Comparison of ENCODE assay signal across 16 cellular contexts in the genomic region with DNA sequence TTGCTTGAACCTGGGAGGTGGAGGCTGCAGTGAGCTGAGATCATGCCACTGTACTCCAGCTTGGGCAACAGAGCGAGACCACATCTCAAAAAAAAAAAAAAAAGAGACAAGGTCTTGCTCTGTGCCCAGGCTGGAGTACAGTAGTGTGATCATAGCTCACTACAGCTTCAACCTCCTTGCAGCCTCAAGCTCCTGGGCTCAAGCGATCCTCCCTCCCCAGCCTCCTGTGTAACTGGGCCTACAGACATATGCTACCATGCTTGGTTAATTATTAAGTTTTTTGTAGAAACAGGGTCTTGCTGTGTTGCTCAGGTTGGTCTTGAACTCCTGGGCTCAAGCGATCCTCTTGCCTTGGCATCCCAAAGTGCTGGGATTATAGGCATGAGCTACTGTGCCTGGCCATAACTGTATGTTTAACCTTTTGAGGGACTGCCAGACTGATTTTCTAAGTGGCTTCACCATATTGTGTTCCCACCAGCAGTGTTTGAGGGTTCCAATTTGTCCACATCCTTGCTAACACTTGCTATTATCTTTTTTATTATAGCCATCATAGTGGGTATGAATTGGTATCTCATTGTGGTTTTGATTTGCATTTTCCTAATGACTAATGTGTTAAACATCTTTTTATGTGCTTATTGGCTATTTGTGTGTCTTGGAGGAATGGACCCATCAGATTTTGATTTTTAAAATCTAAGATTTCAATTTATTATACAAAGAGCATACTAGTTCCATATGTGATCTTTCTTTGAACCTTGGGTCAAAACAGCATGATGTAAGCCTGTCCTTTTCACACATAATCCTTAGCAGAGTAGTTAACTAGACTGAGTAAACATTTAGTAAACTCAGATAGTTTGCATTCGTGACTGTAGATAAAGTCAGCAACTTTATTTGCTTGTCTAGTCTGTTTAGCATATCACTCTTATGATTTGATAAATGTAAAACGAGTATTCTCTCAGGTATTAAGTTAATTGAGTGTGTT.
DNase-seq lines count a peak whose midpoint lies in the region; ATAC-seq and TF ChIP-seq lines count a peak whose summit lies in the region.
"Had no signal": no experiment of that assay in that cellular context is flagged by ENCODE, and none has a peak within 500 bp of the region (broad histone marks: within the 10 kb centered on the region; RNA-seq: fewer than 3 reads in every experiment).

No MANE protein-coding gene starts in this region.

- DNase-seq in AG09319 (ENCODE audit: extremely low read depth, low read depth) (peak; percentile 49), kidney tubule cell (ENCODE audit: low spot score) (peak; percentile 32), NCI-H748 treated with DMSO at 0.1 percent for 48 hours (lab: John Stamatoyannopoulos, UW) (no peak)
- DNase-seq in activated CD4-positive, CD25-positive, alpha-beta regulatory T cell treated with anti-CD3 and anti-CD28 coated beads, Interleukin-2, amount 50 U/mL, for 72 hours = no peak
- DNase-seq in stimulated activated CD4-positive, alpha-beta T cell treated with anti-CD3 and anti-CD28 coated beads, Interleukin-4, amount 100 ng/mL, for 24 hours = no peak
- DNase-seq: AML-193, left ventricle myocardium inferior, naive B cell, NCI-H2081, T-cell had no signal

- H3K4me1 ChIP-seq in HEK293 (ENCODE audit: control insufficient read depth, insufficient read depth, low read length) = peaks cover 9% of the 10 kb centered on the region
- H3K4me1 ChIP-seq: left ventricle myocardium inferior, vagina had no signal

- POLR2A ChIA-PET in HEK293 (lab: Yijun Ruan, JAX) = interaction anchor here (0.7 kb wide), 1 partner anchor 375 kb away, joined by 6 read pairs; no protein-coding TSS in a partner anchor

- no peak for ATAC-seq in GM18858 (IDR thresholded peaks at IDR 0.05; ENCODE audit: unreplicated experiment)
- ATAC-seq: T-cell had no signal

- CTCF ChIA-PET in HEK293 (lab: Yijun Ruan, JAX) = interaction anchor here (0.9 to 1.2 kb wide), 3 partner anchors 8 to 110 kb away, joined by 3 to 4 read pairs (median 4); no protein-coding TSS in a partner anchor

- H3K27ac ChIP-seq in HEK293 (ENCODE audit: extremely low read depth, low read depth, low read length) (peak overlapping the region; percentile 17; the same call in 1 of the 2 replicates), VCaP (peak overlapping the region; percentile 87)
- H3K27ac ChIP-seq: left ventricle myocardium inferior, vagina had no signal

- peaks cover 59 to 67% of the 10 kb centered on the region in 2 experiments for H3K36me3 ChIP-seq in HEK293 (ENCODE audit: control insufficient read depth in 2 of 2, insufficient read depth in 1 of 2, low read length in 2 of 2)
- H3K36me3 ChIP-seq: prostate gland had no signal

- H3K9me3 ChIP-seq in HEK293 (ENCODE audit: control insufficient read depth, insufficient read depth, low read depth, low read length) = no peaks in the 10 kb centered on the region
- H3K9me3 ChIP-seq: esophagus muscularis mucosa, left ventricle myocardium inferior, prostate gland, vagina had no signal

- H3K4me3 ChIP-seq in HEK293 (ENCODE audit: low read depth, low read length) = no peak overlapping the region
- H3K4me3 ChIP-seq: esophagus muscularis mucosa, left ventricle myocardium inferior, prostate gland, vagina had no signal

- no peak for TF ChIP-seq CTCF in AG09319 (IDR thresholded peaks at IDR 0.05; ENCODE audit: low read depth, low read length)
- TF ChIP-seq CTCF in HEK293 (tag by site-specific recombination; IDR thresholded peaks at IDR 0.05) = no peak
- TF ChIP-seq CTCF in VCaP (conservative IDR thresholded peaks at IDR 0.05) = no peak

TF ChIP-seq in HEK293, 187 proteins besides CTCF, POLR2A, EP300 and RAD21:
- TF ChIP-seq KLF1 (tag by site-specific recombination; IDR thresholded peaks at IDR 0.05) (no peak), ZNF274 (IDR thresholded peaks at IDR 0.05; ENCODE audit: low read length) (no peak), ZNF274 (tag by site-specific recombination; IDR thresholded peaks at IDR 0.05; ENCODE audit: borderline replicate concordance) (no peak), ZNF24 (tag by site-specific recombination; IDR thresholded peaks at IDR 0.05) (0 out of 2 replicates have a peak, but pooled peaks have one; percentile 18), ZNF629 (tag by site-specific recombination; IDR thresholded peaks at IDR 0.05) (peak; percentile 49; the same call in 1 of the 2 replicates), FEZF1 (tag by site-specific recombination; IDR thresholded peaks at IDR 0.05) (peak; percentile 38; the same call in 1 of the 2 replicates), ZNF843 (tag by site-specific recombination; IDR thresholded peaks at IDR 0.05) (0 out of 2 replicates have a peak, but pooled peaks have one; percentile 33), ZNF10 (tag by site-specific recombination; IDR thresholded peaks at IDR 0.05) (0 out of 2 replicates have a peak, but pooled peaks have one; percentile 7), PRDM1 (tag by site-specific recombination; IDR thresholded peaks at IDR 0.05) (no peak)
- TF ChIP-seq, protein P1, sequence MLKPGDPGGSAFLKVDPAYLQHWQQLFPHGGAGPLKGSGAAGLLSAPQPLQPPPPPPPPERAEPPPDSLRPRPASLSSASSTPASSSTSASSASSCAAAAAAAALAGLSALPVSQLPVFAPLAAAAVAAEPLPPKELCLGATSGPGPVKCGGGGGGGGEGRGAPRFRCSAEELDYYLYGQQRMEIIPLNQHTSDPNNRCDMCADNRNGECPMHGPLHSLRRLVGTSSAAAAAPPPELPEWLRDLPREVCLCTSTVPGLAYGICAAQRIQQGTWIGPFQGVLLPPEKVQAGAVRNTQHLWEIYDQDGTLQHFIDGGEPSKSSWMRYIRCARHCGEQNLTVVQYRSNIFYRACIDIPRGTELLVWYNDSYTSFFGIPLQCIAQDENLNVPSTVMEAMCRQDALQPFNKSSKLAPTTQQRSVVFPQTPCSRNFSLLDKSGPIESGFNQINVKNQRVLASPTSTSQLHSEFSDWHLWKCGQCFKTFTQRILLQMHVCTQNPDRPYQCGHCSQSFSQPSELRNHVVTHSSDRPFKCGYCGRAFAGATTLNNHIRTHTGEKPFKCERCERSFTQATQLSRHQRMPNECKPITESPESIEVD (tag by site-specific recombination; IDR thresholded peaks at IDR 0.05) = peak; percentile 62
- TF ChIP-seq, protein P2, sequence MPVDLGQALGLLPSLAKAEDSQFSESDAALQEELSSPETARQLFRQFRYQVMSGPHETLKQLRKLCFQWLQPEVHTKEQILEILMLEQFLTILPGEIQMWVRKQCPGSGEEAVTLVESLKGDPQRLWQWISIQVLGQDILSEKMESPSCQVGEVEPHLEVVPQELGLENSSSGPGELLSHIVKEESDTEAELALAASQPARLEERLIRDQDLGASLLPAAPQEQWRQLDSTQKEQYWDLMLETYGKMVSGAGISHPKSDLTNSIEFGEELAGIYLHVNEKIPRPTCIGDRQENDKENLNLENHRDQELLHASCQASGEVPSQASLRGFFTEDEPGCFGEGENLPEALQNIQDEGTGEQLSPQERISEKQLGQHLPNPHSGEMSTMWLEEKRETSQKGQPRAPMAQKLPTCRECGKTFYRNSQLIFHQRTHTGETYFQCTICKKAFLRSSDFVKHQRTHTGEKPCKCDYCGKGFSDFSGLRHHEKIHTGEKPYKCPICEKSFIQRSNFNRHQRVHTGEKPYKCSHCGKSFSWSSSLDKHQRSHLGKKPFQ (tag by site-specific recombination; IDR thresholded peaks at IDR 0.05) = peak; percentile 29; the same call in 1 of the 2 replicates
- TF ChIP-seq, protein P3, sequence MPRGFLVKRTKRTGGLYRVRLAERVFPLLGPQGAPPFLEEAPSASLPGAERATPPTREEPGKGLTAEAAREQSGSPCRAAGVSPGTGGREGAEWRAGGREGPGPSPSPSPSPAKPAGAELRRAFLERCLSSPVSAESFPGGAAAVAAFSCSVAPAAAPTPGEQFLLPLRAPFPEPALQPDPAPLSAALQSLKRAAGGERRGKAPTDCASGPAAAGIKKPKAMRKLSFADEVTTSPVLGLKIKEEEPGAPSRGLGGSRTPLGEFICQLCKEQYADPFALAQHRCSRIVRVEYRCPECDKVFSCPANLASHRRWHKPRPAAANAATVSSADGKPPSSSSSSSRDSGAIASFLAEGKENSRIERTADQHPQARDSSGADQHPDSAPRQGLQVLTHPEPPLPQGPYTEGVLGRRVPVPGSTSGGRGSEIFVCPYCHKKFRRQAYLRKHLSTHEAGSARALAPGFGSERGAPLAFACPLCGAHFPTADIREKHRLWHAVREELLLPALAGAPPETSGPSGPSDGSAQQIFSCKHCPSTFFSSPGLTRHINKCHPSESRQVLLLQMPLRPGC (tag by site-specific recombination; IDR thresholded peaks at IDR 0.05) = 0 out of 2 replicates have a peak, but pooled peaks have one; percentile 6

Comparison
In these comparisons a context has a peak if more than half of its experiments do, and no peak if none do; other contexts are left out.
1. DNase-seq: peak in AG09319 (single experiment) and kidney tubule cell (single experiment); none in activated CD4-positive, CD25-positive, alpha-beta regulatory T cell treated with anti-CD3 and anti-CD28 coated beads, Interleukin-2, amount 50 U/mL, for 72 hours (single experiment), NCI-H748 treated with DMSO at 0.1 percent for 48 hours (single experiment) and stimulated activated CD4-positive, alpha-beta T cell treated with anti-CD3 and anti-CD28 coated beads, Interleukin-4, amount 100 ng/mL, for 24 hours (single experiment).